8 cellular contexts compared by ENCODE assay signal in genomic region chr1:234656981-234657651, GRCh38. TPM values are rescaled to one million over a fixed set of nuclear protein-coding genes. Genes with fewer than 3 reads are reported as not detected.
DNase-seq lines count a peak whose midpoint lies in the region; ATAC-seq and TF ChIP-seq lines count a peak whose summit lies in the region.

No MANE protein-coding gene starts in this region.

- H3K4me1 ChIP-seq in mammary epithelial cell (ENCODE audit: insufficient read depth, low read length): peaks cover 47% of the 10 kb centered on the region
- peaks cover 9% of the 10 kb centered on the region for H3K4me1 ChIP-seq in mesenchymal stem cell (ENCODE audit: control insufficient read depth, insufficient read depth, low read depth, low read length)
- no peaks in the 10 kb centered on the region for H3K4me1 ChIP-seq in A673 (ENCODE audit: insufficient read depth, low read length, poor library complexity, severe bottlenecking)
- no peaks in the 10 kb centered on the region for H3K4me1 ChIP-seq in CD4-positive, alpha-beta memory T cell (ENCODE audit: insufficient read depth, low read length)

- H3K27me3 ChIP-seq in mammary epithelial cell (ENCODE audit: insufficient read depth, low read length) (no peaks in the 10 kb centered on the region), mesenchymal stem cell (ENCODE audit: control insufficient read depth in 1 of 2, insufficient read depth in 1 of 2, low read length in 2 of 2) (no peaks in the 10 kb centered on the region), A673 (replicated peaks; ENCODE audit: insufficient read depth, low read depth, low read length, poor library complexity) (no peaks in the 10 kb centered on the region)
- H3K27me3 ChIP-seq in CD4-positive, alpha-beta memory T cell (ENCODE audit: insufficient read depth, low read length): no peaks in the 10 kb centered on the region

- H3K9me3 ChIP-seq in mammary epithelial cell (replicated peaks; ENCODE audit: insufficient read depth, low read length) (no peaks in the 10 kb centered on the region), mesenchymal stem cell (ENCODE audit: control insufficient read depth, low read length) (peaks cover 13% of the 10 kb centered on the region), A673 (ENCODE audit: low read depth, low read length, poor library complexity, severe bottlenecking) (no peaks in the 10 kb centered on the region)
- H3K9me3 ChIP-seq in CD4-positive, alpha-beta memory T cell (ENCODE audit: control insufficient read depth in 1 of 2, low read length in 2 of 2): no peaks in the 10 kb centered on the region

- TF ChIP-seq CTCF in mammary epithelial cell (conservative IDR thresholded peaks at IDR 0.05 in 1 of 2, IDR thresholded peaks at IDR 0.05 in 1 of 2; ENCODE audit: extremely low read depth in 1 of 2, insufficient read depth in 1 of 2, low read depth in 1 of 2, low read length in 2 of 2) (peak in 1 of 2 donors; percentile 21), A673 (conservative IDR thresholded peaks at IDR 0.05; ENCODE audit: low read depth, low read length) (no peak)

- H2BK12ac ChIP-seq in mesenchymal stem cell (ENCODE audit: low read length in 2 of 2): peak overlapping the region; percentile 69 to 93

- intact Hi-C loops in mammary epithelial cell (cut with micrococcal nuclease) (loop anchor here (1.0 to 2.0 kb wide), 10 partner anchors 26 to 426 kb away; no protein-coding TSS in a partner anchor), A673 (cut with micrococcal nuclease; ENCODE audit: unreplicated experiment) (no loop called here)
- intact Hi-C loops in CD4-positive, alpha-beta memory T cell (cut with micrococcal nuclease): no loop called here

- H2AFZ ChIP-seq in mammary epithelial cell (ENCODE audit: low read depth, low read length): no peak overlapping the region
- H2AFZ ChIP-seq in mesenchymal stem cell (ENCODE audit: low read depth, low read length): peak overlapping the region; percentile 57

- peak overlapping the region; percentile 99 for H3K27ac ChIP-seq in mammary epithelial cell (ENCODE audit: insufficient read depth, low read depth, low read length)
- peak overlapping the region; percentile 9 for H3K27ac ChIP-seq in mesenchymal stem cell (ENCODE audit: low read length, poor library complexity, severe bottlenecking)
- H3K27ac ChIP-seq in A673 (ENCODE audit: low read depth, low read length, poor library complexity, severe bottlenecking): no peak overlapping the region
- no peak overlapping the region for H3K27ac ChIP-seq in CD4-positive, alpha-beta memory T cell (ENCODE audit: low read depth, low read length)

- in situ Hi-C loops in mammary epithelial cell (cut with MboI; ENCODE audit: low sequenced_read_pairs in 2 of 2): loop anchor here (5.0 kb wide), 3 partner anchors 45 to 340 kb away; partner anchors contain the start of gene IRF2BP2 (in 2 of the 2)

- peak overlapping the region; percentile 19 for H4K8ac ChIP-seq in mesenchymal stem cell (ENCODE audit: low read length)

- POLR2A ChIA-PET in A673 (lab: Charles Lee; ENCODE audit: low non-redundant PET): no interaction called here
- POLR2A ChIA-PET in CD4-positive, alpha-beta memory T cell (lab: Charles Lee; ENCODE audit: partially characterized antibody): interaction anchor here (1.5 kb wide), 1 partner anchor 10 kb away, joined by 4 read pairs; no protein-coding TSS in a partner anchor

- no peaks in the 10 kb centered on the region for H3K79me1 ChIP-seq in mesenchymal stem cell (replicated peaks; ENCODE audit: low read length, poor library complexity, severe bottlenecking)

- no peak for ATAC-seq in GM18873 (IDR thresholded peaks at IDR 0.05; ENCODE audit: low FRiP score, unreplicated experiment)

- H2BK5ac ChIP-seq in mesenchymal stem cell (ENCODE audit: low read depth, low read length, poor library complexity, severe bottlenecking): no peak overlapping the region

- no peaks in the 10 kb centered on the region for H3K9me3 Mint-ChIP-seq in CD4-positive, alpha-beta memory T cell

- H2BK120ac ChIP-seq in mesenchymal stem cell (ENCODE audit: low read depth, low read length): peak overlapping the region; percentile 27

- WGBS in mammary epithelial cell (ENCODE audit: low coverage, missing lambda C conversion rate): 2% methylated on average over 11 of the region's 11 CpGs
- WGBS in mesenchymal stem cell: 52% methylated on average over 11 of the region's 11 CpGs

- H3K27me3 Mint-ChIP-seq in CD4-positive, alpha-beta memory T cell: no peaks in the 10 kb centered on the region

- CTCF ChIA-PET in mammary epithelial cell (lab: Charles Lee; ENCODE audit: low non-redundant PET) (interaction anchor here (0.6 to 1.2 kb wide), 3 partner anchors 46 to 427 kb away, joined by 3 to 4 read pairs (median 3); no protein-coding TSS in a partner anchor), A673 (lab: Charles Lee) (no interaction called here)
- CTCF ChIA-PET in CD4-positive, alpha-beta memory T cell (lab: Charles Lee; ENCODE audit: partially characterized antibody): interaction anchor here (0.7 kb wide), 1 partner anchor 425 kb away, joined by 3 read pairs; no protein-coding TSS in a partner anchor

- H3K4me3 Mint-ChIP-seq in CD4-positive, alpha-beta memory T cell: no peak overlapping the region

- H2AK5ac ChIP-seq in mesenchymal stem cell (ENCODE audit: low read length, severe bottlenecking): peak overlapping the region; percentile 63

- H3K36me3 Mint-ChIP-seq in CD4-positive, alpha-beta memory T cell: no peaks in the 10 kb centered on the region

- H4K91ac ChIP-seq in mesenchymal stem cell (ENCODE audit: low read length): peak overlapping the region; percentile 56

- peak overlapping the region in 1 of 2 experiments; percentile 66 for H3K14ac ChIP-seq in mesenchymal stem cell (ENCODE audit: low read length in 2 of 2)

- DNase-seq in stimulated activated CD4-positive, alpha-beta T cell treated with anti-CD3 and anti-CD28 coated beads, Interleukin-12 subunit alpha, Interleukin-12 subunit beta, amount 100 ng/mL, for 48 hours (ENCODE audit: low read depth in 2 of 3, low spot score in 1 of 3): peak in 2 of 3 donors; percentile 24
- no peak for DNase-seq in stimulated activated CD4-positive, alpha-beta T cell treated with anti-CD3 and anti-CD28 coated beads, Interleukin-4, amount 100 ng/mL, for 4 hours
- DNase-seq in MV-4-11 (lab: John Stamatoyannopoulos, UW): peak; percentile 99
- peak; percentile 100 for DNase-seq in mammary epithelial cell
- DNase-seq in mesenchymal stem cell: peak; percentile 95
- DNase-seq in A673 (ENCODE audit: low spot score): no peak
- DNase-seq in CD4-positive, alpha-beta memory T cell: no peak

- dilution Hi-C loops in mammary epithelial cell (cut with HindIII; ENCODE audit: low sequenced_read_pairs): loop anchor here (5.0 kb wide), 2 partner anchors 40 to 65 kb away; no protein-coding TSS in a partner anchor

- peak overlapping the region; percentile 76 for H3K4me2 ChIP-seq in mammary epithelial cell (ENCODE audit: insufficient read depth, low read depth, low read length)
- H3K4me2 ChIP-seq in mesenchymal stem cell (ENCODE audit: low read length, poor library complexity, severe bottlenecking): no peak overlapping the region

- no peaks in the 10 kb centered on the region for H3K36me3 ChIP-seq in mammary epithelial cell (ENCODE audit: insufficient read depth, low read length)
- no peaks in the 10 kb centered on the region for H3K36me3 ChIP-seq in mesenchymal stem cell (ENCODE audit: control insufficient read depth in 1 of 2, insufficient read depth in 2 of 2, low read depth in 1 of 2, low read length in 2 of 2)
- H3K36me3 ChIP-seq in A673 (ENCODE audit: insufficient read depth, low read length, poor library complexity, severe bottlenecking): no peaks in the 10 kb centered on the region
- H3K36me3 ChIP-seq in CD4-positive, alpha-beta memory T cell (ENCODE audit: insufficient read depth, low read length): no peaks in the 10 kb centered on the region

- H3K9ac ChIP-seq in mammary epithelial cell (ENCODE audit: insufficient read depth, low read length) (peak overlapping the region; percentile 98), mesenchymal stem cell (ENCODE audit: low read length) (peak overlapping the region; percentile 72)

- H3K4me1 Mint-ChIP-seq in CD4-positive, alpha-beta memory T cell: peaks cover 0 to 8% (median 1%) of the 10 kb centered on the region in 4 donors

- peak overlapping the region in 1 of 7 donors; percentile 70 for H3K27ac Mint-ChIP-seq in CD4-positive, alpha-beta memory T cell

- H3K23ac ChIP-seq in mesenchymal stem cell (ENCODE audit: low read length in 2 of 2): no peak overlapping the region

- peak overlapping the region in 1 of 2 experiments; percentile 17 for H3K4ac ChIP-seq in mesenchymal stem cell (ENCODE audit: low read depth in 1 of 2, low read length in 2 of 2)

- H4K20me1 ChIP-seq in mammary epithelial cell (ENCODE audit: insufficient read depth, low read length): no peaks in the 10 kb centered on the region

- peak overlapping the region; percentile 52 to 78 for H3K18ac ChIP-seq in mesenchymal stem cell (ENCODE audit: low read depth in 1 of 2, low read length in 2 of 2)

- no TSS peak for BruUV-seq in mammary epithelial cell (replicated peaks; lab: Mats Ljungman, UMichigan)
- no TSS peak for BruUV-seq in A673 (replicated peaks; lab: Mats Ljungman, UMichigan)

- H2BK15ac ChIP-seq in mesenchymal stem cell (ENCODE audit: low read depth, poor library complexity, severe bottlenecking): peak overlapping the region; percentile 8

- peak overlapping the region; percentile 51 to 70 (median 61) for H3K4me3 ChIP-seq in mammary epithelial cell (replicated peaks in 1 of 3; ENCODE audit: insufficient read depth in 1 of 3, low read depth in 2 of 3, low read length in 3 of 3)
- peak overlapping the region in 1 of 2 experiments; percentile 30 for H3K4me3 ChIP-seq in mesenchymal stem cell (ENCODE audit: insufficient read depth in 1 of 2, low read depth in 1 of 2, low read length in 2 of 2)
- H3K4me3 ChIP-seq in A673 (ENCODE audit: low read depth, low read length, poor library complexity, severe bottlenecking): no peak overlapping the region
- no peak overlapping the region for H3K4me3 ChIP-seq in CD4-positive, alpha-beta memory T cell (ENCODE audit: low read length in 2 of 2)

- H3K79me2 ChIP-seq in mammary epithelial cell (ENCODE audit: insufficient read depth, low read length): peaks cover 31% of the 10 kb centered on the region

RNA-seq across cellular contexts. Expression of gene IRF2BP2, which starts 47.1 kb away (rescaled TPM):
- total RNA-seq in mammary epithelial cell: 100 to 1,000 TPM in 1 of 2 donors, 10 to 100 TPM in 1; 75.3 to 109 TPM
- polyA plus RNA-seq in mammary epithelial cell: 63.4 TPM
- 33.1 TPM for polyA minus RNA-seq in mammary epithelial cell
- 98.6 TPM for polyA plus RNA-seq in mesenchymal stem cell (2013, experiment 1 of 2)
- 94.7 TPM for polyA plus RNA-seq in mesenchymal stem cell (2013, experiment 2 of 2)
- total RNA-seq in A673 (2021): 39.9 and 43.8 TPM in 2 replicates
- 100 to 1,000 TPM; 162 to 164 TPM for total RNA-seq in CD4-positive, alpha-beta memory T cell
- polyA plus RNA-seq in CD4-positive, alpha-beta memory T cell: 10 to 100 TPM; 23.9 to 43.0 TPM

Comparison
In these comparisons a context has a peak if more than half of its experiments do, and no peak if none do; other contexts are left out.
1. DNase-seq: peak in stimulated activated CD4-positive, alpha-beta T cell treated with anti-CD3 and anti-CD28 coated beads, Interleukin-12 subunit alpha, Interleukin-12 subunit beta, amount 100 ng/mL, for 48 hours (2 of 3), MV-4-11 (single experiment), mammary epithelial cell (single experiment) and mesenchymal stem cell (single experiment); none in stimulated activated CD4-positive, alpha-beta T cell treated with anti-CD3 and anti-CD28 coated beads, Interleukin-4, amount 100 ng/mL, for 4 hours (0 of 2), A673 (single experiment) and CD4-positive, alpha-beta memory T cell (0 of 5).
2. H3K27ac ChIP-seq: peak in mammary epithelial cell (single experiment) and mesenchymal stem cell (single experiment); none in A673 (single experiment) and CD4-positive, alpha-beta memory T cell (single experiment).
3. H3K4me3 ChIP-seq: peak in mammary epithelial cell (3 of 3); none in A673 (single experiment) and CD4-positive, alpha-beta memory T cell (0 of 2).